Comparison of ENCODE assay signal across 14 cellular contexts in the genomic region with DNA sequence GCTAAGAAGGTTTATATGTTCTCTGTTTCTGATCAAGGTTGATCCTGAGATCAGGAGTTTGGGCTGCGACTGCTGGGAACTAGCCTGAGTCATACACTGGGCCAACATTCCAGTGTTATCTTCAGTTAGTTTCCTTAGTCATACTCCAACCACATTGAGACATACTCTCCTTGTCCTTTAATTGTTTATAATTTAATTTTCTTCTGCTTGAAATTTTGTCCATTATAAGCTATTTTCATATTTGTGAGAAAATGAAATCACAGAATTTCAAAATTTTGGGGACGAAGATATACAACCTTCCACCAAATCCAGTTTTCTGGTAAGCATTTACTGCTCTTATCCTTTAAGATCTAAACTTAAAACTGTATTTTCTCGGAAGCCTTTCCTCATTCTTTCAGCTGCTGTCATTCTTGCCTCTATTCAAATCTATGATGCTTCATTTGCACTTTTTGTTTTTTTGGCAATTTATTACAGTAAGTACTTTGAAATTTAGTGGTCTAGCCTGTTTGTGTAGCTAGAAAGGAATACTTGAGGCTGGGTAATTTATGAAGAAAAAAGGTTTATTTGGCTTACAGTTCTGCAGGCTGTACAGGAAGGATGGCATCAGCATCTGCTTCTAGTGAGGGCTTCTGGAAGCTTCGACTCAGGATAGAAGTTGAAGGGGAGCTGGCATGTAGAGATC.
DNase-seq lines count a peak whose midpoint lies in the region; ATAC-seq and TF ChIP-seq lines count a peak whose summit lies in the region.
"Had no signal": no experiment of that assay in that cellular context is flagged by ENCODE, and none has a peak within 500 bp of the region (broad histone marks: within the 10 kb centered on the region; RNA-seq: fewer than 3 reads in every experiment).

No MANE protein-coding gene starts in this region.

- H3K9me3 ChIP-seq in psoas muscle, result no peaks in the 10 kb centered on the region
- H3K9me3 ChIP-seq: colonic mucosa, spleen had no signal

- H3K27ac ChIP-seq in epithelial cell of prostate (peak overlapping the region; percentile 29), psoas muscle (no peak overlapping the region)
- H3K27ac ChIP-seq: colonic mucosa, spleen had no signal

- DNase-seq in ELR (ENCODE audit: low read depth) (peak; percentile 79), RKO (ENCODE audit: low spot score) (peak; percentile 69), epithelial cell of prostate (ENCODE audit: low read depth, low spot score) (peak; percentile 60), skeletal muscle cell (ENCODE audit: low read depth) (peak; percentile 36), psoas muscle (no peak), KG1 (lab: John Stamatoyannopoulos, UW) (no peak), NCI-H2227 (lab: John Stamatoyannopoulos, UW; ENCODE audit: unreplicated experiment) (no peak)
- DNase-seq: activated T-cell treated with anti-CD3 and anti-CD28 coated beads, Interleukin-2, amount 50 U/mL, for 24 hours; colonic mucosa; GOT3; hippocampal formation; NK-92 treated with Interleukin-12 subunit alpha and Interleukin-12 subunit beta, amount 100 ng/mL, for 24 hours; spleen had no signal

- TF ChIP-seq CTCF in psoas muscle (IDR thresholded peaks at IDR 0.05), result no peak

- H3K4me3 ChIP-seq in skeletal muscle cell (ENCODE audit: low read depth, low read length) (no peak overlapping the region), psoas muscle (no peak overlapping the region)
- H3K4me3 ChIP-seq: colonic mucosa, spleen had no signal

- intact Hi-C loops in psoas muscle (cut with DNase I), result no loop called here

- ATAC-seq in psoas muscle (no peak), GM21619 (IDR thresholded peaks at IDR 0.05; ENCODE audit: unreplicated experiment) (no peak)

- H3K27me3 ChIP-seq in psoas muscle (ENCODE audit: insufficient read depth in 3 of 3, low read length in 2 of 3), result no peaks in the 10 kb centered on the region
- H3K27me3 ChIP-seq: colonic mucosa, spleen had no signal

- WGBS in psoas muscle, 3 donors, result 81 to 86% (median 84%) methylated on average over 4 of the region's 4 CpGs

- H3K4me1 ChIP-seq in psoas muscle, result no peaks in the 10 kb centered on the region
- H3K4me1 ChIP-seq: colonic mucosa, spleen had no signal

- no peaks in the 10 kb centered on the region for H3K36me3 ChIP-seq in psoas muscle (ENCODE audit: insufficient read depth in 1 of 2, low read depth in 1 of 2)
- H3K36me3 ChIP-seq: colonic mucosa, spleen had no signal

Comparison
In these comparisons a context has a peak if more than half of its experiments do, and no peak if none do; other contexts are left out.
1. DNase-seq: peak in ELR (single experiment), RKO (single experiment), epithelial cell of prostate (single experiment) and skeletal muscle cell (single experiment); none in psoas muscle (0 of 2), KG1 (single experiment) and NCI-H2227 (single experiment).